ENCODE assay signal across 1 cellular context in genomic region chr2:159088906-159089305, GRCh38.
TF ChIP-seq lines count a peak whose summit lies in the region.

No MANE protein-coding gene starts in this region.

TF ChIP-seq in GM23338, 12 proteins besides CTCF, POLR2A, EP300 and RAD21 (continued from another document):
- no peak for TF ChIP-seq ETS1 (IDR thresholded peaks at IDR 0.05)
